ENCODE assay signal across 9 cellular contexts in the genomic region with DNA sequence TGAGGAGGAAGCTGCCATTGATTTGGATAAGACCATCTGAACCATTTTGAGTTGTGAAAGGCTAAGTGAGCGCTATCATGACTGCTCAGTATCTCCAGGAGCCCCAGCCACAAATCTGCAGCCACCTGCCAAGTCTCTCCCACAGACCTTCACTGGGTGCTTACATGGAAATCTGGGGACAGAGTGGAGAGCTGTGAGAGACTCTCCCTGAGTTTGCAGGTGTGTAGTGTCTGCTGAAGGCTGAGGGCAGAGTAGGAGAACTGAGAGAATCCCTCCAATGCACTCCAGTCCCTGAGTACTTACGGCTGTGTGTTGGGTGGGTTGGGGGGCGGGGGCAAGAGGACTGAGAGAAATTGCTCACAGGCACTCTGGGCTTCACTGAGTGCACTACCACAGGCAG.
"Had no signal": no experiment of that assay in that cellular context is flagged by ENCODE, and none has a peak within 500 bp of the region (broad histone marks: within the 10 kb centered on the region; RNA-seq: fewer than 3 reads in every experiment).

No MANE protein-coding gene starts in this region.

- H3K4me3 ChIP-seq: GM23248, HAP-1 had no signal

- H3K9me3 ChIP-seq: HAP-1 had no signal

- H3K27ac Mint-ChIP-seq: HFFc6, IgD-negative memory B cell had no signal

- H3K9me3 Mint-ChIP-seq: HFFc6, IgD-negative memory B cell had no signal

- H3K4me3 Mint-ChIP-seq: HFFc6, IgD-negative memory B cell had no signal

- H3K27ac ChIP-seq: GM23248, HL-60 had no signal

- DNase-seq: GM23248, GOT3, H7, HFFc6 had no signal

- H3K9ac ChIP-seq: GM23248 had no signal

- ATAC-seq: HCT116, HepG2 had no signal

- H2AFZ ChIP-seq: GM23248 had no signal

- H3K36me3 Mint-ChIP-seq: IgD-negative memory B cell had no signal

- H3K4me1 Mint-ChIP-seq: IgD-negative memory B cell had no signal

- H3K4me1 ChIP-seq: HAP-1 had no signal

- H3K27me3 Mint-ChIP-seq: IgD-negative memory B cell had no signal

- H3K36me3 ChIP-seq: HAP-1 had no signal
